Comparison of ENCODE assay signal across 10 cellular contexts in genomic region chr11:126426820-126427749, GRCh38.
DNase-seq lines count a peak whose midpoint lies in the region; ATAC-seq and TF ChIP-seq lines count a peak whose summit lies in the region.
"Had no signal": no experiment of that assay in that cellular context is flagged by ENCODE, and none has a peak within 500 bp of the region (broad histone marks: within the 10 kb centered on the region; RNA-seq: fewer than 3 reads in every experiment).

No MANE protein-coding gene starts in this region.

- H4K20me1 ChIP-seq in DOHH2 (ENCODE audit: control insufficient read depth, insufficient read depth, low read depth, low read length), result no peaks in the 10 kb centered on the region

- H3K79me2 ChIP-seq in DOHH2 (ENCODE audit: control insufficient read depth, low read length), result no peaks in the 10 kb centered on the region

- H3K4me3 ChIP-seq in DOHH2 (ENCODE audit: low read length), result peak overlapping the region; percentile 13; the same call in 1 of the 2 replicates
- H3K4me3 ChIP-seq: cardiac muscle cell had no signal

- no peaks in the 10 kb centered on the region for H3K4me1 Mint-ChIP-seq in activated CD4-positive, alpha-beta memory T cell treated with anti-CD3 and anti-CD28 coated beads for 36 hours (ENCODE audit: low read depth)

- H3F3A ChIP-seq in DOHH2 (ENCODE audit: control insufficient read depth, insufficient read depth), result no peaks in the 10 kb centered on the region

- POLR2A ChIA-PET in activated CD4-positive, alpha-beta memory T cell treated with anti-CD3 and anti-CD28 coated beads for 36 hours (lab: Charles Lee), result no interaction called here

- no peak overlapping the region for H3K4me3 Mint-ChIP-seq in activated CD4-positive, alpha-beta memory T cell treated with anti-CD3 and anti-CD28 coated beads for 36 hours

- H3K27me3 Mint-ChIP-seq in activated CD4-positive, alpha-beta memory T cell treated with anti-CD3 and anti-CD28 coated beads for 36 hours, result no peaks in the 10 kb centered on the region

- H3K4me2 ChIP-seq in DOHH2 (ENCODE audit: low read length), result peak overlapping the region; percentile 45

- CTCF ChIA-PET in activated CD4-positive, alpha-beta memory T cell treated with anti-CD3 and anti-CD28 coated beads for 36 hours (lab: Charles Lee), result interaction anchor here (0.9 to 1.5 kb wide), 2 partner anchors 14 to 54 kb away, joined by 4 to 5 read pairs; no protein-coding TSS in a partner anchor

- no peak overlapping the region for H3K27ac Mint-ChIP-seq in activated CD4-positive, alpha-beta memory T cell treated with anti-CD3 and anti-CD28 coated beads for 36 hours

- TF ChIP-seq CTCF in DOHH2 (IDR thresholded peaks at IDR 0.05; ENCODE audit: low read depth, low read length, poor library complexity, severe bottlenecking), result no peak

- no peaks in the 10 kb centered on the region for H3K36me3 Mint-ChIP-seq in activated CD4-positive, alpha-beta memory T cell treated with anti-CD3 and anti-CD28 coated beads for 36 hours

- no peaks in the 10 kb centered on the region for H3K27me3 ChIP-seq in DOHH2 (ENCODE audit: control insufficient read depth, low read length)
- H3K27me3 ChIP-seq: cardiac muscle cell, neutrophil had no signal

- peak; percentile 34 for DNase-seq in NCI-H2196 (lab: John Stamatoyannopoulos, UW; ENCODE audit: unreplicated experiment)
- peak; percentile 75 for DNase-seq in left kidney (ENCODE audit: low read depth, low spot score)
- DNase-seq in germinal center (ENCODE audit: low spot score), result no peak
- DNase-seq in NCI-H510A treated with DMSO at 0.1 percent for 48 hours (lab: John Stamatoyannopoulos, UW), result no peak
- no peak for DNase-seq in activated CD4-positive, alpha-beta memory T cell treated with anti-CD3 and anti-CD28 coated beads for 36 hours

- peak; percentile 87 for ATAC-seq in GM21447 (IDR thresholded peaks at IDR 0.05; ENCODE audit: unreplicated experiment)
- ATAC-seq in esophagus mucosa, result no peak

- peaks cover 24% of the 10 kb centered on the region for H3K4me1 ChIP-seq in DOHH2 (ENCODE audit: control insufficient read depth, low read length)

- no peaks in the 10 kb centered on the region for H3K9me3 Mint-ChIP-seq in activated CD4-positive, alpha-beta memory T cell treated with anti-CD3 and anti-CD28 coated beads for 36 hours

- H3K9me2 ChIP-seq in DOHH2 (replicated peaks; ENCODE audit: control insufficient read depth, low read length), result no peaks in the 10 kb centered on the region

- no peaks in the 10 kb centered on the region for H3K36me3 ChIP-seq in DOHH2 (ENCODE audit: control insufficient read depth, low read length)
- H3K36me3 ChIP-seq: cardiac muscle cell, neutrophil had no signal

- intact Hi-C loops in activated CD4-positive, alpha-beta memory T cell treated with anti-CD3 and anti-CD28 coated beads for 36 hours (cut with micrococcal nuclease), result no loop called here

- H3K9me3 ChIP-seq in DOHH2 (ENCODE audit: control insufficient read depth, insufficient read depth, low read length), result no peaks in the 10 kb centered on the region
- H3K9me3 ChIP-seq: neutrophil had no signal

- no peak overlapping the region for H3K27ac ChIP-seq in DOHH2 (ENCODE audit: low read depth, low read length)
- H3K27ac ChIP-seq: cardiac muscle cell, neutrophil had no signal

Comparison
In these comparisons a context has a peak if more than half of its experiments do, and no peak if none do; other contexts are left out.
1. DNase-seq: peak in NCI-H2196 (single experiment) and left kidney (single experiment); none in germinal center (single experiment), NCI-H510A treated with DMSO at 0.1 percent for 48 hours (single experiment) and activated CD4-positive, alpha-beta memory T cell treated with anti-CD3 and anti-CD28 coated beads for 36 hours (single experiment).